In genomic region chr5:137141779-137142178, GRCh38 we compare ENCODE assay signal across 10 cellular contexts.
A peak's percentile ranks its signal among the peaks of the same experiment; 100 is the strongest.
DNase-seq lines count a peak whose midpoint lies in the region; ATAC-seq lines count a peak whose summit lies in the region.
"Had no signal": no experiment of that assay in that cellular context is flagged by ENCODE, and none has a peak within 500 bp of the region (broad histone marks: within the 10 kb centered on the region; RNA-seq: fewer than 3 reads in every experiment).

No MANE protein-coding gene starts in this region.

- ATAC-seq in GM21619 (IDR thresholded peaks at IDR 0.05; ENCODE audit: unreplicated experiment) = no peak
- ATAC-seq: activated naive CD4-positive, alpha-beta T cell treated with anti-CD3 and anti-CD28 coated beads, Interleukin-2, amount 50 U/mL, for 72 hours had no signal

- peak; percentile 14 for DNase-seq in NCI-H1436 (lab: John Stamatoyannopoulos, UW)
- DNase-seq in NCI-H1436 treated with DMSO at 0.1 percent for 48 hours (lab: John Stamatoyannopoulos, UW) = no peak
- DNase-seq in NCI-H2171 treated with DMSO at 0.1 percent for 48 hours (lab: John Stamatoyannopoulos, UW) = peak; percentile 76
- DNase-seq in cerebellar cortex (ENCODE audit: low spot score) = peak; percentile 68
- DNase-seq in pons (ENCODE audit: low spot score) = peak; percentile 52
- DNase-seq in LoVo (ENCODE audit: low spot score) = no peak
- no peak for DNase-seq in stimulated activated CD4-positive, alpha-beta T cell treated with anti-CD3 and anti-CD28 coated beads, Interleukin-2, amount 100 ng/mL, for 48 hours
- DNase-seq: 8988T had no signal

Comparison
In these comparisons a context has a peak if more than half of its experiments do, and no peak if none do; other contexts are left out.
1. DNase-seq: peak in NCI-H1436 (single experiment), NCI-H2171 treated with DMSO at 0.1 percent for 48 hours (single experiment), cerebellar cortex (single experiment) and pons (single experiment); none in NCI-H1436 treated with DMSO at 0.1 percent for 48 hours (single experiment), LoVo (single experiment) and stimulated activated CD4-positive, alpha-beta T cell treated with anti-CD3 and anti-CD28 coated beads, Interleukin-2, amount 100 ng/mL, for 48 hours (0 of 2).